In the genomic region with DNA sequence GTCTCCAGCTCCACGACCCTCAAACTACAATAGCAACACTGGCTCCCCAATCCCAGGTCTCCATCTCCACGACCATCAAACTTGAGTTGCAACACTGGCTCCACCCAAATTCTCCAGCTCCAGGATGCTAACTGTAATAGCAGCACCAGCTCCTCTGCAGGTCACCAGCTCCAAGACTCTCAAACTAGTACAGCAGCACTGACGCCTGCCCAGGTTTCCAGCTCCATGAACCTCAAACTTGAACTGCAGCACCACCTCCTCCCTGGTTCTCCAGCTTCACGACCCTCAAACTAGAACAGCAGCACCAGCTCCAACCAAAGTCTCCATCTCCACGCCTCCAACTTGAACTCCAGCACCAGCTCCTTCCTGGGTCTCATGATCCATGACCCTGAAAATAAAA, we compare ENCODE assay signal across 41 cellular contexts.
"Had no signal": no experiment of that assay in that cellular context is flagged by ENCODE, and none has a peak within 500 bp of the region (broad histone marks: within the 10 kb centered on the region; RNA-seq: fewer than 3 reads in every experiment).

No MANE protein-coding gene starts in this region.

- H3K4me3 Mint-ChIP-seq: activated naive CD4-positive, alpha-beta T cell treated with anti-CD3 and anti-CD28 coated beads for 36 hours; activated naive CD4-positive, alpha-beta T cell treated with anti-CD3 and anti-CD28 coated beads, Interleukin-2, amount 10 ng/mL, durations not matched to agents 7 days and 5 days; activated naive CD4-positive, alpha-beta T cell treated with anti-CD3 and anti-CD28 coated beads, Interleukin-2, amount 50 U/mL, for 24 hours; activated naive CD8-positive, alpha-beta T cell; activated naive CD8-positive, alpha-beta T cell treated with anti-CD3 and anti-CD28 coated beads for 36 hours; activated naive CD8-positive, alpha-beta T cell treated with anti-CD3 and anti-CD28 coated beads, Interleukin-2, amount 10 ng/mL, durations not matched to agents 7 days and 5 days; activated naive CD8-positive, alpha-beta T cell treated with anti-CD3 and anti-CD28 coated beads, Interleukin-2, amount 50 U/mL, for 24 hours; activated T-cell treated with anti-CD3 and anti-CD28 coated beads, Interleukin-2, amount 50 U/mL, for 24 hours; activated T-cell treated with anti-CD3 and anti-CD28 coated beads, Interleukin-2, amount 50 U/mL, for 4 hours; activated T-cell treated with anti-CD3 and anti-CD28 coated beads, Interleukin-2, amount 50 U/mL, for 72 hours; activated T-helper 1 cell treated with anti-CD3 and anti-CD28 coated beads, Interleukin-12 subunit alpha, Interleukin-12 subunit beta, Interleukin-2, Interleukin-4 antibody, amounts not matched to agents 30 ng/mL and 10 ng/mL and 1 ng/mL, durations not matched to agents 14 hours and 24 hours and 36 hours; activated T-helper 17 cell treated with anti-CD3 and anti-CD28 coated beads, Interleukin-2, amount 50 U/mL, for 72 hours; brain; central memory CD8-positive, alpha-beta T cell had no signal

- H3K27ac ChIP-seq: adrenal gland, ascending aorta, body of pancreas, brain microvascular endothelial cell, breast epithelium, cardiac muscle cell had no signal

- FAIRE-seq: astrocyte, bronchial epithelial cell had no signal

- H3K4me1 Mint-ChIP-seq: activated naive CD4-positive, alpha-beta T cell treated with anti-CD3 and anti-CD28 coated beads, Interleukin-2, amount 10 ng/mL, durations not matched to agents 7 days and 5 days; activated naive CD4-positive, alpha-beta T cell treated with anti-CD3 and anti-CD28 coated beads, Interleukin-2, amount 50 U/mL, for 24 hours; activated naive CD8-positive, alpha-beta T cell treated with anti-CD3 and anti-CD28 coated beads for 36 hours; activated naive CD8-positive, alpha-beta T cell treated with anti-CD3 and anti-CD28 coated beads, Interleukin-2, amount 10 ng/mL, durations not matched to agents 7 days and 5 days; activated naive CD8-positive, alpha-beta T cell treated with anti-CD3 and anti-CD28 coated beads, Interleukin-2, amount 50 U/mL, for 24 hours; activated T-helper 17 cell treated with anti-CD3 and anti-CD28 coated beads, Interleukin-2, amount 50 U/mL, for 72 hours; central memory CD8-positive, alpha-beta T cell had no signal

- H3K9me3 ChIP-seq: adrenal gland, ascending aorta, body of pancreas, breast epithelium had no signal

- H3K27me3 ChIP-seq: adrenal gland, ascending aorta, body of pancreas, brain microvascular endothelial cell had no signal

- H3K27ac Mint-ChIP-seq: activated naive CD4-positive, alpha-beta T cell treated with anti-CD3 and anti-CD28 coated beads for 36 hours; activated naive CD4-positive, alpha-beta T cell treated with anti-CD3 and anti-CD28 coated beads, Interleukin-2, amount 10 ng/mL, durations not matched to agents 7 days and 5 days; activated naive CD4-positive, alpha-beta T cell treated with anti-CD3 and anti-CD28 coated beads, Interleukin-2, amount 50 U/mL, for 24 hours; activated naive CD4-positive, alpha-beta T cell treated with anti-CD3 and anti-CD28 coated beads, Interleukin-2, amount 50 U/mL, for 72 hours; activated naive CD8-positive, alpha-beta T cell; activated naive CD8-positive, alpha-beta T cell treated with anti-CD3 and anti-CD28 coated beads for 36 hours; activated naive CD8-positive, alpha-beta T cell treated with anti-CD3 and anti-CD28 coated beads, Interleukin-2, amount 10 ng/mL, durations not matched to agents 7 days and 5 days; activated naive CD8-positive, alpha-beta T cell treated with anti-CD3 and anti-CD28 coated beads, Interleukin-2, amount 50 U/mL, for 24 hours; activated T-cell treated with anti-CD3 and anti-CD28 coated beads, Interleukin-2, amount 50 U/mL, for 24 hours; activated T-cell treated with anti-CD3 and anti-CD28 coated beads, Interleukin-2, amount 50 U/mL, for 72 hours; activated T-helper 1 cell treated with anti-CD3 and anti-CD28 coated beads, Interleukin-12 subunit alpha, Interleukin-12 subunit beta, Interleukin-2, Interleukin-4 antibody, amounts not matched to agents 30 ng/mL and 10 ng/mL and 1 ng/mL, durations not matched to agents 14 hours and 24 hours and 36 hours; activated T-helper 17 cell treated with anti-CD3 and anti-CD28 coated beads, Interleukin-2, amount 50 U/mL, for 72 hours; activated T-helper 2 cell treated with anti-CD3 and anti-CD28 coated beads, Interferon-gamma antibody, Interleukin-2, Interleukin-4, amounts not matched to agents 10 μg/mL and 5 μg/mL and 100 μg/mL, durations not matched to agents 14 hours and 24 hours and 36 hours; brain had no signal

- H3K4me1 ChIP-seq: adrenal gland, ascending aorta, body of pancreas, breast epithelium had no signal

- H3K9me3 Mint-ChIP-seq: activated naive CD4-positive, alpha-beta T cell treated with anti-CD3 and anti-CD28 coated beads for 36 hours; activated naive CD4-positive, alpha-beta T cell treated with anti-CD3 and anti-CD28 coated beads, Interleukin-2, amount 10 ng/mL, durations not matched to agents 7 days and 5 days; activated naive CD4-positive, alpha-beta T cell treated with anti-CD3 and anti-CD28 coated beads, Interleukin-2, amount 50 U/mL, for 24 hours; activated naive CD4-positive, alpha-beta T cell treated with anti-CD3 and anti-CD28 coated beads, Interleukin-2, amount 50 U/mL, for 72 hours; activated naive CD8-positive, alpha-beta T cell treated with anti-CD3 and anti-CD28 coated beads for 36 hours; activated naive CD8-positive, alpha-beta T cell treated with anti-CD3 and anti-CD28 coated beads, Interleukin-2, amount 10 ng/mL, durations not matched to agents 7 days and 5 days; activated naive CD8-positive, alpha-beta T cell treated with anti-CD3 and anti-CD28 coated beads, Interleukin-2, amount 50 U/mL, for 24 hours; activated T-cell treated with anti-CD3 and anti-CD28 coated beads, Interleukin-2, amount 50 U/mL, for 24 hours; activated T-cell treated with anti-CD3 and anti-CD28 coated beads, Interleukin-2, amount 50 U/mL, for 4 hours; activated T-cell treated with anti-CD3 and anti-CD28 coated beads, Interleukin-2, amount 50 U/mL, for 72 hours; activated T-helper 1 cell treated with anti-CD3 and anti-CD28 coated beads, Interleukin-12 subunit alpha, Interleukin-12 subunit beta, Interleukin-2, Interleukin-4 antibody, amounts not matched to agents 30 ng/mL and 10 ng/mL and 1 ng/mL, durations not matched to agents 14 hours and 24 hours and 36 hours; activated T-helper 17 cell treated with anti-CD3 and anti-CD28 coated beads, Interleukin-2, amount 50 U/mL, for 72 hours; activated T-helper 2 cell treated with anti-CD3 and anti-CD28 coated beads, Interferon-gamma antibody, Interleukin-2, Interleukin-4, amounts not matched to agents 10 μg/mL and 5 μg/mL and 100 μg/mL, durations not matched to agents 14 hours and 24 hours and 36 hours; central memory CD8-positive, alpha-beta T cell had no signal

- H3K36me3 ChIP-seq: adrenal gland, ascending aorta, brain microvascular endothelial cell, breast epithelium, cardiac muscle cell had no signal

- H3K4me3 ChIP-seq: adrenal gland, ascending aorta, body of pancreas, breast epithelium, cardiac muscle cell had no signal

- DNase-seq: activated effector memory CD4-positive, alpha-beta T cell treated with anti-CD3 and anti-CD28 coated beads, Interleukin-2, amount 50 U/mL, for 16 hours; activated effector memory CD4-positive, alpha-beta T cell treated with Interleukin-2 at 50 U/mL for 16 hours; activated gamma-delta T cell; activated gamma-delta T cell treated with Interleukin-2 at 50 U/mL for 16 hours; activated naive CD4-positive, alpha-beta T cell; activated naive CD4-positive, alpha-beta T cell treated with anti-CD3 and anti-CD28 coated beads for 36 hours; activated naive CD4-positive, alpha-beta T cell treated with anti-CD3 and anti-CD28 coated beads, Interleukin-2, amount 10 ng/mL, durations not matched to agents 7 days and 5 days; activated naive CD4-positive, alpha-beta T cell treated with anti-CD3 and anti-CD28 coated beads, Interleukin-2, amount 50 U/mL, for 16 hours; activated naive CD4-positive, alpha-beta T cell treated with Interleukin-2 at 50 U/mL for 16 hours; activated naive CD8-positive, alpha-beta T cell treated with anti-CD3 and anti-CD28 coated beads for 36 hours; activated naive CD8-positive, alpha-beta T cell treated with anti-CD3 and anti-CD28 coated beads, Interleukin-2, amount 10 ng/mL, durations not matched to agents 7 days and 5 days; activated naive CD8-positive, alpha-beta T cell treated with anti-CD3 and anti-CD28 coated beads, Interleukin-2, amount 50 U/mL, for 24 hours; activated T-cell treated with anti-CD3 and anti-CD28 coated beads for 4 hours; activated T-cell treated with anti-CD3 and anti-CD28 coated beads, Interleukin-2, amount 50 U/mL, for 1 hour; activated T-cell treated with anti-CD3 and anti-CD28 coated beads, Interleukin-2, amount 50 U/mL, for 24 hours; activated T-cell treated with anti-CD3 and anti-CD28 coated beads, Interleukin-2, amount 50 U/mL, for 4 hours; activated T-cell treated with anti-CD3 and anti-CD28 coated beads, Interleukin-2, amount 50 U/mL, for 48 hours; activated T-cell treated with anti-CD3 and anti-CD28 coated beads, Interleukin-2, amount 50 U/mL, for 72 hours; adrenal gland; amniotic stem cell; amygdala; anterior cingulate cortex; aorta; body of pancreas; brain microvascular endothelial cell; caudate nucleus; central memory CD4-positive, alpha-beta T cell; cerebellar nuclear complex had no signal

- ATAC-seq: activated naive CD4-positive, alpha-beta T cell treated with anti-CD3 and anti-CD28 coated beads, Interleukin-2, amount 50 U/mL, for 72 hours; activated naive CD8-positive, alpha-beta T cell treated with anti-CD3 and anti-CD28 coated beads, Interleukin-2, amount 50 U/mL, for 24 hours; activated T-cell treated with anti-CD3 and anti-CD28 coated beads, Interleukin-2, amount 50 U/mL, for 4 hours; activated T-cell treated with anti-CD3 and anti-CD28 coated beads, Interleukin-2, amount 50 U/mL, for 72 hours; activated T-helper 17 cell treated with anti-CD3 and anti-CD28 coated beads, Interleukin-2, amount 50 U/mL, for 72 hours; body of pancreas had no signal

- H3K36me3 Mint-ChIP-seq: activated naive CD4-positive, alpha-beta T cell treated with anti-CD3 and anti-CD28 coated beads, Interleukin-2, amount 10 ng/mL, durations not matched to agents 7 days and 5 days; activated naive CD4-positive, alpha-beta T cell treated with anti-CD3 and anti-CD28 coated beads, Interleukin-2, amount 50 U/mL, for 24 hours; activated naive CD4-positive, alpha-beta T cell treated with anti-CD3 and anti-CD28 coated beads, Interleukin-2, amount 50 U/mL, for 72 hours; activated naive CD8-positive, alpha-beta T cell; activated naive CD8-positive, alpha-beta T cell treated with anti-CD3 and anti-CD28 coated beads for 36 hours; activated naive CD8-positive, alpha-beta T cell treated with anti-CD3 and anti-CD28 coated beads, Interleukin-2, amount 10 ng/mL, durations not matched to agents 7 days and 5 days; brain had no signal
